Comparison of ENCODE assay signal across 3 cellular contexts in the genomic region with DNA sequence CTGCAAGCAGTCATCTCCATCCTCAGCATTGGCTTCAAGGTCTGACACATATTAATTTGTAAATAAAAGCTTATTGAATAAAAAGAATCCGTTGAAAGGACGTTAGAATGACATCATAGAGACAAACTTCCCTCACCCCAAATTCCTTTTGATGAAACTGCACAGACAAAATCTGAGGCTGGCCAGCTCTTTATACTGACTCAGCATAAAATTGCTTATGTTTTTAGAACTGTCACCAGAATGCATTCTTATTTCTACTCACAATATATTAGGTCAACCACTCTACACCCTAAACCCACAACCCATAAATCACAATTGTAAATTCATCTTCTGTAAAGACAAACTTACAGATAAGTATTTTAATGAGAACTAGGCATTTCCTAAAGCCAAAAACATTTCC.
TF ChIP-seq lines count a peak whose summit lies in the region.

No MANE protein-coding gene starts in this region.

TF ChIP-seq in HepG2, 621 proteins besides CTCF, POLR2A, EP300 and RAD21:
- TF ChIP-seq SP5 (CRISPR knock-in tag; IDR thresholded peaks at IDR 0.05; ENCODE audit: borderline replicate concordance, low read depth): no peak
- TF ChIP-seq MAFK (conservative IDR thresholded peaks at IDR 0.05 in 1 of 2, IDR thresholded peaks at IDR 0.05 in 1 of 2; ENCODE audit: low read length in 2 of 2): peak; percentile 88 to 94
- TF ChIP-seq CENPX (CRISPR knock-in tag; IDR thresholded peaks at IDR 0.05): no peak
- no peak for TF ChIP-seq SP4 (CRISPR knock-in tag; IDR thresholded peaks at IDR 0.05)
- peak; percentile 90 for TF ChIP-seq MAFF (IDR thresholded peaks at IDR 0.05; ENCODE audit: low read depth, low read length)
- TF ChIP-seq ZNF180 (CRISPR knock-in tag; IDR thresholded peaks at IDR 0.05; ENCODE audit: borderline replicate concordance, low read depth): no peak
- no peak for TF ChIP-seq ZMAT3 (CRISPR knock-in tag; conservative IDR thresholded peaks at IDR 0.05)
- TF ChIP-seq BRD4 (CRISPR knock-in tag; IDR thresholded peaks at IDR 0.05): no peak
- TF ChIP-seq ZNF784 (CRISPR knock-in tag; IDR thresholded peaks at IDR 0.05; ENCODE audit: borderline replicate concordance): no peak
- TF ChIP-seq ZNF556 (CRISPR knock-in tag; IDR thresholded peaks at IDR 0.05; ENCODE audit: borderline replicate concordance): no peak
- TF ChIP-seq, protein P1, sequence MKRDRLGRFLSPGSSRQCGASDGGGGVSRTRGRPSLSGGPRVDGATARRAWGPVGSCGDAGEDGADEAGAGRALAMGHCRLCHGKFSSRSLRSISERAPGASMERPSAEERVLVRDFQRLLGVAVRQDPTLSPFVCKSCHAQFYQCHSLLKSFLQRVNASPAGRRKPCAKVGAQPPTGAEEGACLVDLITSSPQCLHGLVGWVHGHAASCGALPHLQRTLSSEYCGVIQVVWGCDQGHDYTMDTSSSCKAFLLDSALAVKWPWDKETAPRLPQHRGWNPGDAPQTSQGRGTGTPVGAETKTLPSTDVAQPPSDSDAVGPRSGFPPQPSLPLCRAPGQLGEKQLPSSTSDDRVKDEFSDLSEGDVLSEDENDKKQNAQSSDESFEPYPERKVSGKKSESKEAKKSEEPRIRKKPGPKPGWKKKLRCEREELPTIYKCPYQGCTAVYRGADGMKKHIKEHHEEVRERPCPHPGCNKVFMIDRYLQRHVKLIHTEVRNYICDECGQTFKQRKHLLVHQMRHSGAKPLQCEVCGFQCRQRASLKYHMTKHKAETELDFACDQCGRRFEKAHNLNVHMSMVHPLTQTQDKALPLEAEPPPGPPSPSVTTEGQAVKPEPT (CRISPR knock-in tag; IDR thresholded peaks at IDR 0.05; ENCODE audit: low read depth): no peak
- TF ChIP-seq ZNF275 (CRISPR knock-in tag; IDR thresholded peaks at IDR 0.05; ENCODE audit: borderline replicate concordance): no peak

TF ChIP-seq in IMR-90, 13 proteins besides CTCF, POLR2A, EP300 and RAD21:
- TF ChIP-seq MAFK (IDR thresholded peaks at IDR 0.05; ENCODE audit: low read depth, low read length) (peak; percentile 95), RFX5 (IDR thresholded peaks at IDR 0.05; ENCODE audit: low read depth, low read length) (no peak)

TF ChIP-seq in K562, 482 proteins besides CTCF, POLR2A, EP300 and RAD21 (continues in another document):
- TF ChIP-seq KDM4B (IDR thresholded peaks at IDR 0.05; ENCODE audit: borderline replicate concordance in 2 of 2, low read depth in 1 of 2) (no peak), NFE2 (IDR thresholded peaks at IDR 0.05; ENCODE audit: low read depth) (peak; percentile 19; the same call in 1 of the 2 replicates), RBM22 (IDR thresholded peaks at IDR 0.05; ENCODE audit: low read depth, low read length, poor library complexity, severe bottlenecking) (no peak), IRF2 (CRISPR knock-in tag; IDR thresholded peaks at IDR 0.05) (no peak), BACH1 (tag; IDR thresholded peaks at IDR 0.05) (peak; percentile 55; the same call in 1 of the 2 replicates), ZNF408 (CRISPR knock-in tag; IDR thresholded peaks at IDR 0.05; ENCODE audit: low read depth) (no peak), THRB (CRISPR knock-in tag; conservative IDR thresholded peaks at IDR 0.05) (no peak), ZNF644 (tag; IDR thresholded peaks at IDR 0.05; ENCODE audit: low read depth) (no peak), MAFG (tag; conservative IDR thresholded peaks at IDR 0.05) (peak; percentile 90), ZNF316 (IDR thresholded peaks at IDR 0.05) (peak; percentile 96), JUN (IDR thresholded peaks at IDR 0.05; ENCODE audit: borderline replicate concordance, low read depth, low read length) (no peak), JUN (CRISPR knock-in tag; IDR thresholded peaks at IDR 0.05; ENCODE audit: borderline replicate concordance) (no peak), SMARCE1 (IDR thresholded peaks at IDR 0.05) (no peak), PBX2 (CRISPR knock-in tag; IDR thresholded peaks at IDR 0.05; ENCODE audit: low read depth) (no peak), PBX2 (tag; conservative IDR thresholded peaks at IDR 0.05; ENCODE audit: low read depth) (peak; percentile 36; the same call in 1 of the 2 replicates), ZBTB2 (IDR thresholded peaks at IDR 0.05) (no peak), CTCFL (IDR thresholded peaks at IDR 0.05; ENCODE audit: borderline replicate concordance, insufficient read depth, low read depth, low read length, poor library complexity, severe bottlenecking) (no peak), C11orf30 (IDR thresholded peaks at IDR 0.05; ENCODE audit: low read depth) (peak; percentile 87), GABPA (tag; conservative IDR thresholded peaks at IDR 0.05; ENCODE audit: low read depth) (no peak), HLTF (IDR thresholded peaks at IDR 0.05) (no peak), ZBTB7A (IDR thresholded peaks at IDR 0.05; ENCODE audit: borderline replicate concordance, control insufficient read depth, low read depth, low read length) (no peak), HDGF (IDR thresholded peaks at IDR 0.05) (no peak)
- TF ChIP-seq, protein P2, sequence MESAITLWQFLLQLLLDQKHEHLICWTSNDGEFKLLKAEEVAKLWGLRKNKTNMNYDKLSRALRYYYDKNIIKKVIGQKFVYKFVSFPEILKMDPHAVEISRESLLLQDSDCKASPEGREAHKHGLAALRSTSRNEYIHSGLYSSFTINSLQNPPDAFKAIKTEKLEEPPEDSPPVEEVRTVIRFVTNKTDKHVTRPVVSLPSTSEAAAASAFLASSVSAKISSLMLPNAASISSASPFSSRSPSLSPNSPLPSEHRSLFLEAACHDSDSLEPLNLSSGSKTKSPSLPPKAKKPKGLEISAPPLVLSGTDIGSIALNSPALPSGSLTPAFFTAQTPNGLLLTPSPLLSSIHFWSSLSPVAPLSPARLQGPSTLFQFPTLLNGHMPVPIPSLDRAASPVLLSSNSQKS (CRISPR knock-in tag; IDR thresholded peaks at IDR 0.05): no peak
- TF ChIP-seq, protein P3, sequence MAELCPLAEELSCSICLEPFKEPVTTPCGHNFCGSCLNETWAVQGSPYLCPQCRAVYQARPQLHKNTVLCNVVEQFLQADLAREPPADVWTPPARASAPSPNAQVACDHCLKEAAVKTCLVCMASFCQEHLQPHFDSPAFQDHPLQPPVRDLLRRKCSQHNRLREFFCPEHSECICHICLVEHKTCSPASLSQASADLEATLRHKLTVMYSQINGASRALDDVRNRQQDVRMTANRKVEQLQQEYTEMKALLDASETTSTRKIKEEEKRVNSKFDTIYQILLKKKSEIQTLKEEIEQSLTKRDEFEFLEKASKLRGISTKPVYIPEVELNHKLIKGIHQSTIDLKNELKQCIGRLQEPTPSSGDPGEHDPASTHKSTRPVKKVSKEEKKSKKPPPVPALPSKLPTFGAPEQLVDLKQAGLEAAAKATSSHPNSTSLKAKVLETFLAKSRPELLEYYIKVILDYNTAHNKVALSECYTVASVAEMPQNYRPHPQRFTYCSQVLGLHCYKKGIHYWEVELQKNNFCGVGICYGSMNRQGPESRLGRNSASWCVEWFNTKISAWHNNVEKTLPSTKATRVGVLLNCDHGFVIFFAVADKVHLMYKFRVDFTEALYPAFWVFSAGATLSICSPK (IDR thresholded peaks at IDR 0.05; ENCODE audit: borderline replicate concordance): no peak
- TF ChIP-seq, protein P4, sequence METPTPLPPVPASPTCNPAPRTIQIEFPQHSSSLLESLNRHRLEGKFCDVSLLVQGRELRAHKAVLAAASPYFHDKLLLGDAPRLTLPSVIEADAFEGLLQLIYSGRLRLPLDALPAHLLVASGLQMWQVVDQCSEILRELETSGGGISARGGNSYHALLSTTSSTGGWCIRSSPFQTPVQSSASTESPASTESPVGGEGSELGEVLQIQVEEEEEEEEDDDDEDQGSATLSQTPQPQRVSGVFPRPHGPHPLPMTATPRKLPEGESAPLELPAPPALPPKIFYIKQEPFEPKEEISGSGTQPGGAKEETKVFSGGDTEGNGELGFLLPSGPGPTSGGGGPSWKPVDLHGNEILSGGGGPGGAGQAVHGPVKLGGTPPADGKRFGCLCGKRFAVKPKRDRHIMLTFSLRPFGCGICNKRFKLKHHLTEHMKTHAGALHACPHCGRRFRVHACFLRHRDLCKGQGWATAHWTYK (CRISPR knock-in tag; IDR thresholded peaks at IDR 0.05): no peak
- TF ChIP-seq, protein P5, sequence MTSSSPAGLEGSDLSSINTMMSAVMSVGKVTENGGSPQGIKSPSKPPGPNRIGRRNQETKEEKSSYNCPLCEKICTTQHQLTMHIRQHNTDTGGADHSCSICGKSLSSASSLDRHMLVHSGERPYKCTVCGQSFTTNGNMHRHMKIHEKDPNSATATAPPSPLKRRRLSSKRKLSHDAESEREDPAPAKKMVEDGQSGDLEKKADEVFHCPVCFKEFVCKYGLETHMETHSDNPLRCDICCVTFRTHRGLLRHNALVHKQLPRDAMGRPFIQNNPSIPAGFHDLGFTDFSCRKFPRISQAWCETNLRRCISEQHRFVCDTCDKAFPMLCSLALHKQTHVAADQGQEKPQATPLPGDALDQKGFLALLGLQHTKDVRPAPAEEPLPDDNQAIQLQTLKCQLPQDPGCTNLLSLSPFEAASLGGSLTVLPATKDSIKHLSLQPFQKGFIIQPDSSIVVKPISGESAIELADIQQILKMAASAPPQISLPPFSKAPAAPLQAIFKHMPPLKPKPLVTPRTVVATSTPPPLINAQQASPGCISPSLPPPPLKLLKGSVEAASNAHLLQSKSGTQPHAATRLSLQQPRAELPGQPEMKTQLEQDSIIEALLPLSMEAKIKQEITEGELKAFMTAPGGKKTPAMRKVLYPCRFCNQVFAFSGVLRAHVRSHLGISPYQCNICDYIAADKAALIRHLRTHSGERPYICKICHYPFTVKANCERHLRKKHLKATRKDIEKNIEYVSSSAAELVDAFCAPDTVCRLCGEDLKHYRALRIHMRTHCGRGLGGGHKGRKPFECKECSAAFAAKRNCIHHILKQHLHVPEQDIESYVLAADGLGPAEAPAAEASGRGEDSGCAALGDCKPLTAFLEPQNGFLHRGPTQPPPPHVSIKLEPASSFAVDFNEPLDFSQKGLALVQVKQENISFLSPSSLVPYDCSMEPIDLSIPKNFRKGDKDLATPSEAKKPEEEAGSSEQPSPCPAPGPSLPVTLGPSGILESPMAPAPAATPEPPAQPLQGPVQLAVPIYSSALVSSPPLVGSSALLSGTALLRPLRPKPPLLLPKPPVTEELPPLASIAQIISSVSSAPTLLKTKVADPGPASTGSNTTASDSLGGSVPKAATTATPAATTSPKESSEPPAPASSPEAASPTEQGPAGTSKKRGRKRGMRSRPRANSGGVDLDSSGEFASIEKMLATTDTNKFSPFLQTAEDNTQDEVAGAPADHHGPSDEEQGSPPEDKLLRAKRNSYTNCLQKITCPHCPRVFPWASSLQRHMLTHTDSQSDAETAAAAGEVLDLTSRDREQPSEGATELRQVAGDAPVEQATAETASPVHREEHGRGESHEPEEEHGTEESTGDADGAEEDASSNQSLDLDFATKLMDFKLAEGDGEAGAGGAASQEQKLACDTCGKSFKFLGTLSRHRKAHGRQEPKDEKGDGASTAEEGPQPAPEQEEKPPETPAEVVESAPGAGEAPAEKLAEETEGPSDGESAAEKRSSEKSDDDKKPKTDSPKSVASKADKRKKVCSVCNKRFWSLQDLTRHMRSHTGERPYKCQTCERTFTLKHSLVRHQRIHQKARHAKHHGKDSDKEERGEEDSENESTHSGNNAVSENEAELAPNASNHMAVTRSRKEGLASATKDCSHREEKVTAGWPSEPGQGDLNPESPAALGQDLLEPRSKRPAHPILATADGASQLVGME (CRISPR knock-in tag; IDR thresholded peaks at IDR 0.05): no peak
